8 cellular contexts compared by ENCODE assay signal in the genomic region with DNA sequence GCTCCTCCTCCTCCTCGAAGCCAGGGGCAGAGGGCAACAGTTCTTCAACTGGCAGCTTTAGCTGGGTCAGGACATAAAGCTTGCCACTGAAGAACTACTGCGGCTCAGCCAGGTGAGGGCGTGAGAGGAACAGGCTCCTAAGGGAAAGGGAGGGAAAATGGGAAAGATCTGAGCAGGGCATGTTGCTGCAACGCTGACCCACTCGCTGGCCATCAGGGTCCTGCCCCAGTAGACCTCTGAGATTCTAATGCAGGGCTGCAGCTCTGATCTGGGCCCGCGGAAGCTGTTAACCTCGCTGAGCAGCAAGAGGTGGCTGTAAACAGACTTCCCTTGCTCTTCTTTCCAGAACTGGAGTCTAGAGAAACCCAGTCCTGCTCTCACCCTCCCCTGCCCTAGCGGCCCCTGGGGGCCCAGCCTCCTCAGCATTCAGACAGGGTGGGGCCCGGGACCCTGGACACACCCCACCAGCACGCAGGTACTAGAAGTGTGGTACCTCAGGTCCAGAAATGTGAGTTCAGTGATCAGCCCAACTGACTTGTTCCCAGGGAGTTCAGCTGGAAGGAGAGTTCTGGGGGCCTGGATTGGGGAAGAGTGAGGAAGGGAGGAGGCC. TPM values are rescaled to one million over a fixed set of nuclear protein-coding genes. Genes with fewer than 3 reads are reported as not detected.
A peak's percentile ranks its signal among the peaks of the same experiment; 100 is the strongest.
DNase-seq lines count a peak whose midpoint lies in the region; ATAC-seq, FAIRE-seq and TF ChIP-seq lines count a peak whose summit lies in the region.

No MANE protein-coding gene starts in this region.

- H3K14ac ChIP-seq in neuronal stem cell (ENCODE audit: low read length): no peak overlapping the region

- TF ChIP-seq CTCF in A673 (conservative IDR thresholded peaks at IDR 0.05; ENCODE audit: low read depth, low read length) (peak; percentile 73), GM12873 (IDR thresholded peaks at IDR 0.05; ENCODE audit: insufficient read depth, low read depth, low read length, missing control alignments) (peak; percentile 51), endothelial cell of umbilical vein (IDR thresholded peaks at IDR 0.05; ENCODE audit: extremely low read depth in 1 of 2, insufficient read depth in 1 of 2, low read depth in 1 of 2, low read length in 2 of 2) (peak; percentile 38 to 42)

- H3K27me3 ChIP-seq in A673 (replicated peaks; ENCODE audit: insufficient read depth, low read depth, low read length, poor library complexity) (no peaks in the 10 kb centered on the region), endothelial cell of umbilical vein (ENCODE audit: control insufficient read depth in 2 of 2, insufficient read depth in 2 of 2, low read length in 2 of 2) (no peaks in the 10 kb centered on the region), neuronal stem cell (ENCODE audit: control insufficient read depth in 3 of 3, insufficient read depth in 3 of 3, low read depth in 1 of 3, low read length in 3 of 3) (peaks cover 0 to 12% (median 2%) of the 10 kb centered on the region in 3 experiments)

- WGBS in neuronal stem cell (ENCODE audit: extremely low coverage in 2 of 2, insufficient read length in 2 of 2, insufficient replicate concordance in 1 of 2), 2 donors: no CpG with 5 or more reads among the region's 11 CpGs

- H2BK120ac ChIP-seq in neuronal stem cell (ENCODE audit: low read depth, low read length): peak overlapping the region; percentile 24

- CTCF ChIA-PET in A673 (lab: Charles Lee): interaction anchor here (0.5 to 1.9 kb wide), 8 partner anchors 70 to 531 kb away, joined by 3 to 8 read pairs (median 4); partner anchors contain the start of genes RPA1 and SMYD4
- CTCF ChIA-PET in endothelial cell of umbilical vein (lab: Charles Lee): interaction anchor here (1.2 to 3.0 kb wide), 6 partner anchors 16 to 151 kb away, joined by 4 to 25 read pairs (median 10); partner anchors contain the start of gene RILP

- no TSS peak for BruUV-seq in A673 (replicated peaks; lab: Mats Ljungman, UMichigan)
- BruUV-seq in endothelial cell of umbilical vein (replicated peaks; lab: Mats Ljungman, UMichigan): no TSS peak

- peak overlapping the region; percentile 85 for H3K27ac ChIP-seq in A673 (ENCODE audit: low read depth, low read length, poor library complexity, severe bottlenecking)
- H3K27ac ChIP-seq in endothelial cell of umbilical vein (ENCODE audit: insufficient read depth, low read depth, low read length): peak overlapping the region; percentile 79
- H3K27ac ChIP-seq in neuronal stem cell (replicated peaks; ENCODE audit: low read length): peak overlapping the region; percentile 62

- peak; percentile 71 for DNase-seq in A673 (ENCODE audit: low spot score)
- DNase-seq in RKO (ENCODE audit: low spot score): peak; percentile 78
- DNase-seq in endothelial cell of umbilical vein (ENCODE audit: low read depth, low spot score): peak; percentile 43
- DNase-seq in neuronal stem cell (ENCODE audit: low spot score): peak; percentile 59
- DNase-seq in erythroblast (lab: John Stamatoyannopoulos, UW): no peak
- DNase-seq in cortex of kidney (lab: John Stamatoyannopoulos, UW): no peak

- H2BK5ac ChIP-seq in neuronal stem cell (ENCODE audit: low read length): peak overlapping the region; percentile 27

- H3K4me1 ChIP-seq in A673 (ENCODE audit: insufficient read depth, low read length, poor library complexity, severe bottlenecking) (peaks cover 36% of the 10 kb centered on the region), endothelial cell of umbilical vein (ENCODE audit: control insufficient read depth, extremely low read depth, insufficient read depth, low read length) (peaks cover 42% of the 10 kb centered on the region), neuronal stem cell (ENCODE audit: control insufficient read depth in 2 of 2, insufficient read depth in 1 of 2, low read depth in 1 of 2, low read length in 2 of 2) (peaks cover 19 to 23% of the 10 kb centered on the region in 2 donors)

- no peak overlapping the region for H4K91ac ChIP-seq in neuronal stem cell (ENCODE audit: low read depth, low read length, poor library complexity)

- H3K4ac ChIP-seq in neuronal stem cell (ENCODE audit: low read length): no peak overlapping the region

- no peaks in the 10 kb centered on the region for H3K9me1 ChIP-seq in endothelial cell of umbilical vein (replicated peaks; ENCODE audit: control insufficient read depth, extremely low read depth, insufficient read depth, low read length)

- H3K4me3 ChIP-seq in A673 (ENCODE audit: low read depth, low read length, poor library complexity, severe bottlenecking): peak overlapping the region; percentile 60
- peak overlapping the region; percentile 23 to 97 (median 69) for H3K4me3 ChIP-seq in endothelial cell of umbilical vein (replicated peaks in 1 of 3; ENCODE audit: insufficient read depth in 1 of 3, low read depth in 1 of 3, low read length in 3 of 3)
- peak overlapping the region; percentile 5 to 67 for H3K4me3 ChIP-seq in neuronal stem cell (ENCODE audit: low read length in 2 of 2)

- intact Hi-C loops in A673 (cut with micrococcal nuclease; ENCODE audit: unreplicated experiment) (loop anchor here (10.0 kb wide), 1 partner anchor 151 kb away; no protein-coding TSS in a partner anchor), endothelial cell of umbilical vein (cut with micrococcal nuclease) (loop anchor here (1.0 to 10.0 kb wide), 5 partner anchors 30 to 621 kb away; partner anchors contain the start of genes PITPNA, PRPF8, RILP and SGSM2)

- TF ChIP-seq POLR2A in endothelial cell of umbilical vein (IDR thresholded peaks at IDR 0.05; ENCODE audit: low read depth, low read length): no peak
- TF ChIP-seq POLR2A in erythroblast (IDR thresholded peaks at IDR 0.05; ENCODE audit: low read length): no peak

- H3K4me2 ChIP-seq in endothelial cell of umbilical vein (ENCODE audit: insufficient read depth, low read length) (peak overlapping the region; percentile 52), neuronal stem cell (ENCODE audit: insufficient read depth, low read length, poor library complexity, severe bottlenecking) (peak overlapping the region; percentile 51)

- dilution Hi-C loops in endothelial cell of umbilical vein (cut with MboI; ENCODE audit: extremely low pct_ligation_motif_present, low sequenced_read_pairs): no loop called here

- H3K18ac ChIP-seq in neuronal stem cell (ENCODE audit: low read length): peak overlapping the region; percentile 49

- no peak overlapping the region for H2BK12ac ChIP-seq in neuronal stem cell (ENCODE audit: low read length)

- POLR2A ChIA-PET in A673 (lab: Charles Lee; ENCODE audit: low non-redundant PET) (interaction anchor here (0.6 kb wide), 1 partner anchor 65 kb away, joined by 3 read pairs; no protein-coding TSS in a partner anchor), endothelial cell of umbilical vein (lab: Charles Lee) (interaction anchor here (1.2 to 3.4 kb wide), 2 partner anchors 69 to 73 kb away, joined by 3 to 16 read pairs; no protein-coding TSS in a partner anchor)

- H3K79me1 ChIP-seq in neuronal stem cell (ENCODE audit: low read depth, low read length): peaks cover 2% of the 10 kb centered on the region

- H3K23ac ChIP-seq in neuronal stem cell (ENCODE audit: low read depth, low read length, poor library complexity): no peak overlapping the region

- no peaks in the 10 kb centered on the region for H4K20me1 ChIP-seq in endothelial cell of umbilical vein (replicated peaks; ENCODE audit: control insufficient read depth, extremely low read depth, insufficient read depth, low read length)

- H2AK5ac ChIP-seq in neuronal stem cell (ENCODE audit: low read depth, low read length): no peak overlapping the region

- peak; percentile 76 for FAIRE-seq in endothelial cell of umbilical vein (lab: Jason Lieb, UNC)

- no peaks in the 10 kb centered on the region for H3K9me3 ChIP-seq in A673 (ENCODE audit: low read depth, low read length, poor library complexity, severe bottlenecking)
- H3K9me3 ChIP-seq in endothelial cell of umbilical vein (replicated peaks; ENCODE audit: control insufficient read depth, insufficient read depth, low read length): no peaks in the 10 kb centered on the region
- H3K9me3 ChIP-seq in neuronal stem cell (replicated peaks in 1 of 2; ENCODE audit: control insufficient read depth in 2 of 2, insufficient read depth in 1 of 2, low read depth in 1 of 2, low read length in 2 of 2): no peaks in the 10 kb centered on the region

- H2AFZ ChIP-seq in endothelial cell of umbilical vein (ENCODE audit: low read depth, low read length) (no peak overlapping the region), neuronal stem cell (ENCODE audit: low read length) (peak overlapping the region; percentile 85)

- H3K9ac ChIP-seq in endothelial cell of umbilical vein (replicated peaks; ENCODE audit: extremely low read depth, insufficient read depth, low read length): peak overlapping the region; percentile 87
- peak overlapping the region; percentile 9 for H3K9ac ChIP-seq in neuronal stem cell (ENCODE audit: low read depth, low read length, poor library complexity)

- peaks cover 6% of the 10 kb centered on the region for H3K36me3 ChIP-seq in A673 (ENCODE audit: insufficient read depth, low read length, poor library complexity, severe bottlenecking)
- H3K36me3 ChIP-seq in endothelial cell of umbilical vein (ENCODE audit: control insufficient read depth in 2 of 2, extremely low read depth in 1 of 2, insufficient read depth in 2 of 2, low read length in 2 of 2): peaks cover 19 to 20% of the 10 kb centered on the region in 2 experiments
- no peaks in the 10 kb centered on the region for H3K36me3 ChIP-seq in neuronal stem cell (replicated peaks in 1 of 2; ENCODE audit: control insufficient read depth in 2 of 2, insufficient read depth in 2 of 2, low read length in 2 of 2)

- H4K8ac ChIP-seq in neuronal stem cell (ENCODE audit: low read depth, low read length): no peak overlapping the region

- H3K79me2 ChIP-seq in endothelial cell of umbilical vein (ENCODE audit: control insufficient read depth, insufficient read depth, low read length): peaks cover 41% of the 10 kb centered on the region

- no peak overlapping the region for H2BK15ac ChIP-seq in neuronal stem cell (ENCODE audit: low read length)

- no peak for ATAC-seq in GM18520 (IDR thresholded peaks at IDR 0.05; ENCODE audit: unreplicated experiment)

RNA-seq across cellular contexts. Expression of gene TLCD2, which starts 3.8 kb away (rescaled TPM):
- total RNA-seq in A673 (2021) (2.1 and 4.2 TPM in 2 replicates), endothelial cell of umbilical vein (1.7 and 2.1 TPM in 2 replicates)
- 0.72 TPM in 2 replicates for polyA plus RNA-seq in endothelial cell of umbilical vein
- polyA plus RNA-seq in endothelial cell of umbilical vein (2011; cell fraction: cytosol; rRNA removed): 0.75 and 0.83 TPM in 2 replicates
- polyA plus RNA-seq in endothelial cell of umbilical vein (2011; cell fraction: nucleus; rRNA removed): 0.70 and 0.83 TPM in 2 replicates
- 1.6 and 2.4 TPM in 2 replicates for polyA plus RNA-seq in endothelial cell of umbilical vein (2012)
- 0.98 and 1.0 TPM in 2 replicates for polyA minus RNA-seq in endothelial cell of umbilical vein
- 1.6 TPM for polyA minus RNA-seq in endothelial cell of umbilical vein (2011; cell fraction: cytosol; rRNA and poly(A)+ RNA removed)
- 0.24 and 0.38 TPM in 2 replicates for polyA minus RNA-seq in endothelial cell of umbilical vein (2011; cell fraction: nucleus; rRNA and poly(A)+ RNA removed)
- polyA plus RNA-seq in neuronal stem cell (2013, experiment 1 of 2): 0.75 TPM
- polyA plus RNA-seq in neuronal stem cell (2013, experiment 2 of 2): 0.72 TPM

RNA-seq across cellular contexts. Expression of gene WDR81, which starts 10.5 kb away (rescaled TPM):
- 18.6 and 19.4 TPM in 2 replicates for total RNA-seq in A673 (2021)
- total RNA-seq in endothelial cell of umbilical vein: 16.5 and 17.3 TPM in 2 replicates
- 10.4 and 12.1 TPM in 2 replicates for polyA plus RNA-seq in endothelial cell of umbilical vein
- 5.0 and 7.6 TPM in 2 replicates for polyA plus RNA-seq in endothelial cell of umbilical vein (2011; cell fraction: cytosol; rRNA removed)
- polyA plus RNA-seq in endothelial cell of umbilical vein (2011; cell fraction: nucleus; rRNA removed): 18.5 and 22.3 TPM in 2 replicates
- polyA plus RNA-seq in endothelial cell of umbilical vein (2012): 10.1 and 11.7 TPM in 2 replicates
- 10.2 and 10.9 TPM in 2 replicates for polyA minus RNA-seq in endothelial cell of umbilical vein
- polyA minus RNA-seq in endothelial cell of umbilical vein (2011; cell fraction: cytosol; rRNA and poly(A)+ RNA removed): 12.5 TPM
- 9.7 and 18.8 TPM in 2 replicates for polyA minus RNA-seq in endothelial cell of umbilical vein (2011; cell fraction: nucleus; rRNA and poly(A)+ RNA removed)
- polyA plus RNA-seq in neuronal stem cell (2013, experiment 1 of 2): 2.8 TPM
- 3.3 TPM for polyA plus RNA-seq in neuronal stem cell (2013, experiment 2 of 2)

RNA-seq across cellular contexts. Expression of gene SERPINF2, which starts 28.7 kb away (rescaled TPM):
- total RNA-seq in A673 (2021) (0.28 and 0.37 TPM in 2 replicates), endothelial cell of umbilical vein (0.30 TPM in 1 of 2 replicates, not detected in the other)
- 0.03 and 0.14 TPM in 2 replicates for polyA plus RNA-seq in endothelial cell of umbilical vein
- polyA plus RNA-seq in endothelial cell of umbilical vein (2011; cell fraction: cytosol; rRNA removed): 0.06 and 0.09 TPM in 2 replicates
- 0.11 and 0.21 TPM in 2 replicates for polyA plus RNA-seq in endothelial cell of umbilical vein (2011; cell fraction: nucleus; rRNA removed)
- 0.12 TPM in 1 of 2 replicates, not detected in the other for polyA plus RNA-seq in endothelial cell of umbilical vein (2012)
- polyA minus RNA-seq in endothelial cell of umbilical vein: 0.15 TPM in 1 of 2 replicates, not detected in the other
- 1.5 TPM for polyA minus RNA-seq in endothelial cell of umbilical vein (2011; cell fraction: cytosol; rRNA and poly(A)+ RNA removed)
- not detected in 2 replicates for polyA minus RNA-seq in endothelial cell of umbilical vein (2011; cell fraction: nucleus; rRNA and poly(A)+ RNA removed)
- 0.11 TPM for polyA plus RNA-seq in neuronal stem cell (2013, experiment 1 of 2)
- 0.12 TPM for polyA plus RNA-seq in neuronal stem cell (2013, experiment 2 of 2)

RNA-seq across cellular contexts. Expression of gene PRPF8, which starts 29.3 kb away (rescaled TPM):
- 439 and 450 TPM in 2 replicates for total RNA-seq in A673 (2021)
- 282 and 301 TPM in 2 replicates for total RNA-seq in endothelial cell of umbilical vein
- polyA plus RNA-seq in endothelial cell of umbilical vein: 215 and 230 TPM in 2 replicates
- 140 and 162 TPM in 2 replicates for polyA plus RNA-seq in endothelial cell of umbilical vein (2011; cell fraction: cytosol; rRNA removed)
- 382 and 429 TPM in 2 replicates for polyA plus RNA-seq in endothelial cell of umbilical vein (2011; cell fraction: nucleus; rRNA removed)
- polyA plus RNA-seq in endothelial cell of umbilical vein (2012): 185 and 188 TPM in 2 replicates
- 426 and 435 TPM in 2 replicates for polyA minus RNA-seq in endothelial cell of umbilical vein
- 351 TPM for polyA minus RNA-seq in endothelial cell of umbilical vein (2011; cell fraction: cytosol; rRNA and poly(A)+ RNA removed)
- 222 and 293 TPM in 2 replicates for polyA minus RNA-seq in endothelial cell of umbilical vein (2011; cell fraction: nucleus; rRNA and poly(A)+ RNA removed)
- 95.4 TPM for polyA plus RNA-seq in neuronal stem cell (2013, experiment 1 of 2)
- polyA plus RNA-seq in neuronal stem cell (2013, experiment 2 of 2): 97.1 TPM

RNA-seq across cellular contexts. Expression of gene SERPINF1, which starts 47.9 kb away (rescaled TPM):
- total RNA-seq in A673 (2021) (47.8 and 91.0 TPM in 2 replicates), endothelial cell of umbilical vein (not detected in 2 replicates)
- polyA plus RNA-seq in endothelial cell of umbilical vein: not detected in 2 replicates
- not detected in 2 replicates for polyA plus RNA-seq in endothelial cell of umbilical vein (2011; cell fraction: cytosol; rRNA removed)
- polyA plus RNA-seq in endothelial cell of umbilical vein (2011; cell fraction: nucleus; rRNA removed): not detected in 2 replicates
- polyA plus RNA-seq in endothelial cell of umbilical vein (2012): 0.85 and 0.87 TPM in 2 replicates
- polyA minus RNA-seq in endothelial cell of umbilical vein: 1.6 and 3.4 TPM in 2 replicates
- not detected for polyA minus RNA-seq in endothelial cell of umbilical vein (2011; cell fraction: cytosol; rRNA and poly(A)+ RNA removed)
- polyA minus RNA-seq in endothelial cell of umbilical vein (2011; cell fraction: nucleus; rRNA and poly(A)+ RNA removed): not detected in 2 replicates
- polyA plus RNA-seq in neuronal stem cell (2013, experiment 1 of 2): 65.7 TPM
- 62.7 TPM for polyA plus RNA-seq in neuronal stem cell (2013, experiment 2 of 2)

Comparison
In these comparisons a context has a peak if more than half of its experiments do, and no peak if none do; other contexts are left out.
1. DNase-seq: peak in A673 (single experiment), RKO (single experiment), endothelial cell of umbilical vein (single experiment) and neuronal stem cell (single experiment); none in erythroblast (0 of 2) and cortex of kidney (single experiment).
2. Peak in every context shown above with its lines, with median percentiles within 50 percentile points of each other: H3K27ac ChIP-seq, H3K4me3 ChIP-seq and CTCF ChIP-seq.